9 cellular contexts compared by ENCODE assay signal in the genomic region with DNA sequence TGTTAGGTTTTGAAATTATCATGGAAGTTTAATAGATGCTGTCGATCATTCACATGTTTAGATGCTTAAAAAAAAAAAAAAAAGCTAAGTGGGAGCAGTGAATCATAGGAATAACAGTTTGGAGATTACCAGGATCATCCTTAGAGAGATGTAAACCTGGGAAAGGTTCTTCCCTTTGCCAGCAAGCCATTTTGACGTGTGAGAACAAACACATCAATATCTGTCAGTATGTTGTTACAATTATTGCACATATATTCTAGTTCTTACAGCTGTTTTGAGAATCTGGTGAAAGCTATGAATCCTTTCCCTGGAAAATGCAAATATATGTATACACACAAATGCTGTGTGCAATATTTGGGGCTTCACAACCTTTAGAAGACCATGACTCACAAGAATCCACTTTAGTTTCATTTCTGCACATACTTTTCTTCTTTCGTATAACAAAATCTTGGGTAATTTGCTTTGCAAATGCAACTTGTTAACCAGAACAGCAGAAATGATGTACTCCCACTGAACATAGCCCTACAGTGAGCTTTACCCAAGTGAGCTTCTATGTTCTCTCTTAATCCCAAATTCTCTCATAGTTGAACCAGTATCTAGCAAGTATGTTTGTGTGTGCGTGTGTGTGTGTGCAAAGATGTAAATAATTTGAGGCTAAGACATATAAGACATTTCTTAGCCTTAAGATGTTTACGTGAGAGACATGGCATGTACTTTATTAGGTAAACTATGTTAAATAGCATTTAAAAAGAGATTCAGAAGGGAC. TPM values are rescaled to one million over a fixed set of nuclear protein-coding genes. Genes with fewer than 3 reads are reported as not detected.
DNase-seq lines count a peak whose midpoint lies in the region; ATAC-seq, FAIRE-seq and TF ChIP-seq lines count a peak whose summit lies in the region.
"Had no signal": no experiment of that assay in that cellular context is flagged by ENCODE, and none has a peak within 500 bp of the region (broad histone marks: within the 10 kb centered on the region; RNA-seq: fewer than 3 reads in every experiment).

No MANE protein-coding gene starts in this region.

- H3K9me3 Mint-ChIP-seq in naive B cell (no peaks in the 10 kb centered on the region), nephron progenitor cell (no peaks in the 10 kb centered on the region)

- H3K4me3 Mint-ChIP-seq in naive B cell, result no peak overlapping the region
- H3K4me3 Mint-ChIP-seq in nephron progenitor cell, result no peak overlapping the region

- FAIRE-seq in RCC 7860 (lab: Jason Lieb, UNC), result no peak

- H3K27me3 Mint-ChIP-seq in naive B cell (no peaks in the 10 kb centered on the region), nephron progenitor cell (ENCODE audit: low read depth, poor library complexity) (no peaks in the 10 kb centered on the region)

- peak; percentile 58 for ATAC-seq in GM18520 (IDR thresholded peaks at IDR 0.05; ENCODE audit: unreplicated experiment)
- peak; percentile 46 for ATAC-seq in HG02571 (IDR thresholded peaks at IDR 0.05; ENCODE audit: unreplicated experiment)
- peak; percentile 40 to 55 for ATAC-seq in naive B cell (ENCODE audit: low read depth in 2 of 2)

- DNase-seq in RCC 7860 (ENCODE audit: low spot score), result peak; percentile 18
- no peak for DNase-seq in naive B cell
- DNase-seq in DMS 273 treated with DMSO at 0.1 percent for 48 hours (lab: John Stamatoyannopoulos, UW), result no peak
- DNase-seq in nephron progenitor cell, result no peak
- no peak for DNase-seq in posterior cingulate gyrus
- DNase-seq: NCI-H1694; stimulated activated CD4-positive, alpha-beta T cell treated with anti-CD3 and anti-CD28 coated beads, Interleukin-2, amount 100 ng/mL, for 24 hours had no signal

- H3K4me1 Mint-ChIP-seq in naive B cell (peaks cover 32 to 49% (median 40%) of the 10 kb centered on the region in 3 donors), nephron progenitor cell (no peaks in the 10 kb centered on the region)

- no peak for TF ChIP-seq CTCF in nephron progenitor cell (IDR thresholded peaks at IDR 0.05)

- H3K36me3 Mint-ChIP-seq in naive B cell, result peaks cover 32 to 35% of the 10 kb centered on the region in 2 donors
- peaks cover 25% of the 10 kb centered on the region for H3K36me3 Mint-ChIP-seq in nephron progenitor cell (ENCODE audit: low read depth)

- intact Hi-C loops in posterior cingulate gyrus (cut with DNase I), result no loop called here

- H3K27ac Mint-ChIP-seq in naive B cell (peak overlapping the region in 5 of 6 donors; percentile 24 to 71 (median 58)), nephron progenitor cell (no peak overlapping the region)

RNA-seq across cellular contexts. Expression of a gene that starts 12.1 kb away (rescaled TPM):
- 10 to 100 TPM in 5 of 6 donors, 1 to 10 TPM in 1; 7.4 to 28.5 (median 21.9) TPM for polyA plus RNA-seq in naive B cell (ENCODE audit: low read depth in 6 of 6)
